In the genomic region with DNA sequence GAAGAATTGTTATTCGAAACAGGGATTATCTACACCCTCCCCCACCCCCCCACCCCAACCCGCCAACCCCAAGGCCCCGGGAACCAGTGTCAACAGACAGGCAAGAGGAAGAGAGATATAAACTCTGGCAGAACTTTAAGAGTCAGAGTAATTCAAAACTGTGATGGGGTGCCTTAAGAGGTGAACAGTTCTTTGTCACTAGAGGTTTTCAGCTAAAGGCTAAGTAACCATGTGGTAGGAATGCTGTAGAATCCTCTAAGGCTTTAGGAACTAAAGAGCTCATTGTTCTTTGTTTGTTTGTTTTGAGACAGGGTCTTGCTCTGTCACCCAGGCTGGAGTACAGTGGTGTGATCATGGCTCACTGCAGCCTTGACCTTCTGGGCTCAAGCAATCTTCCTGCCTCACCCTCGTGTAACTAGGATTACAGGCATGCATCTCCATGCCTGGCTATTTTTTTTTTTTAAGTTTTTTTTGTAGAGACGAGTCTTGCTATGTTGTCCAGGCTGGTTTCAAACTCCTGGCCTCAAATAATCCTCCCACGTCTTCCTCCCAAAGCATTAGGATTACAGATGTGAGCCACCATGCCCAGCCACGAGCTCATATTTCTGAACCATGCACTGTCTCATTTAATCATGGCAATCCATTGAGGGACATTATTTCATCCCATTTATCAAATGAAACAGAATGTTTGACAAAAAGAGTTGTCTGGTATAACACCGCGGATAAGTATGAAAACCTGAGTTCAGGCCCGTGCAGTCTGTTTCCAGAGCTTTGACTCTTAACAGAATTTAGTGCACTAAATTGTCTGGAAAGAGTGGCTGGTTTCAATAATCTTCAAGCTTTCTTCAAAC, we compare ENCODE assay signal across 24 cellular contexts. TPM values are rescaled to one million over a fixed set of nuclear protein-coding genes. Genes with fewer than 3 reads are reported as not detected.
DNase-seq lines count a peak whose midpoint lies in the region; ATAC-seq and TF ChIP-seq lines count a peak whose summit lies in the region.
"Had no signal": no experiment of that assay in that cellular context is flagged by ENCODE, and none has a peak within 500 bp of the region (broad histone marks: within the 10 kb centered on the region; RNA-seq: fewer than 3 reads in every experiment).

No MANE protein-coding gene starts in this region.

- H3K27me3 Mint-ChIP-seq in neural progenitor cell (ENCODE audit: insufficient read depth, low read depth), result no peaks in the 10 kb centered on the region

- H3K79me2 ChIP-seq in neural progenitor cell (ENCODE audit: low read depth), result no peaks in the 10 kb centered on the region

- H3K4me1 ChIP-seq in neural progenitor cell, result peaks cover 20% of the 10 kb centered on the region
- H3K4me1 ChIP-seq: esophagus squamous epithelium had no signal

- H3K4me3 Mint-ChIP-seq in neural progenitor cell, result no peak overlapping the region
- H3K4me3 Mint-ChIP-seq: activated B cell treated with CpG ODN at 0.5 μM for 24 hours; activated naive CD8-positive, alpha-beta T cell treated with anti-CD3 and anti-CD28 coated beads, Interleukin-2, amount 50 U/mL, for 24 hours; CD4-positive, CD25-positive, alpha-beta regulatory T cell; naive thymus-derived CD4-positive, alpha-beta T cell had no signal

- H3K27ac Mint-ChIP-seq in neural progenitor cell, result no peak overlapping the region
- H3K27ac Mint-ChIP-seq: activated B cell treated with CpG ODN at 0.5 μM for 24 hours; activated naive CD8-positive, alpha-beta T cell treated with anti-CD3 and anti-CD28 coated beads, Interleukin-2, amount 50 U/mL, for 24 hours; CD4-positive, CD25-positive, alpha-beta regulatory T cell; naive thymus-derived CD4-positive, alpha-beta T cell had no signal

- no peaks in the 10 kb centered on the region for H3K9me3 ChIP-seq in neural progenitor cell (ENCODE audit: low read depth)
- H3K9me3 ChIP-seq: esophagus squamous epithelium, gastroesophageal sphincter, ovary had no signal

- H3K27me3 ChIP-seq in neural progenitor cell, result no peaks in the 10 kb centered on the region
- H3K27me3 ChIP-seq: brain microvascular endothelial cell, esophagus squamous epithelium, gastroesophageal sphincter, ovary had no signal

- peak overlapping the region; percentile 41 for H3K4me2 ChIP-seq in neural progenitor cell

- no peak overlapping the region for H3K4me3 ChIP-seq in neural progenitor cell
- H3K4me3 ChIP-seq: esophagus squamous epithelium, gastroesophageal sphincter, ovary had no signal

- H2AFZ ChIP-seq in neural progenitor cell (replicated peaks), result no peak overlapping the region

- H3K27ac ChIP-seq in neural progenitor cell, result no peak overlapping the region
- H3K27ac ChIP-seq: brain microvascular endothelial cell, esophagus squamous epithelium had no signal

- peak; percentile 12 for DNase-seq in Caki2 (ENCODE audit: low read depth)
- DNase-seq in HuH-7 (ENCODE audit: low spot score), result peak; percentile 45
- DNase-seq in epidermal melanocyte (ENCODE audit: insufficient read length, low spot score), result peak; percentile 24
- DNase-seq in neural progenitor cell (ENCODE audit: low spot score), result peak; percentile 54
- no peak for DNase-seq in NCI-H2107 (lab: John Stamatoyannopoulos, UW)
- DNase-seq in OCI-M1 (lab: John Stamatoyannopoulos, UW), result no peak
- DNase-seq: activated B cell treated with CpG ODN at 0.5 μM for 24 hours; activated CD4-positive, alpha-beta T cell treated with anti-CD3 and anti-CD28 coated beads, Interleukin-2, amount 50 U/mL, for 48 hours; activated gamma-delta T cell; activated naive CD8-positive, alpha-beta T cell treated with anti-CD3 and anti-CD28 coated beads, Interleukin-2, amount 50 U/mL, for 24 hours; brain microvascular endothelial cell; CD4-positive, CD25-positive, alpha-beta regulatory T cell; DMS153; effector memory CD4-positive, alpha-beta T cell; esophagus squamous epithelium; GDM1; naive thymus-derived CD4-positive, alpha-beta T cell; NCI-H1417; NCI-H524; ovary had no signal

- H3K9ac ChIP-seq in neural progenitor cell, result no peak overlapping the region

- TF ChIP-seq CTCF in neural progenitor cell (IDR thresholded peaks at IDR 0.05), result no peak

- H3K36me3 ChIP-seq in neural progenitor cell, result no peaks in the 10 kb centered on the region
- H3K36me3 ChIP-seq: brain microvascular endothelial cell, esophagus squamous epithelium, gastroesophageal sphincter, ovary had no signal

- H3K9me3 Mint-ChIP-seq in neural progenitor cell, result peaks cover 6% of the 10 kb centered on the region
- H3K9me3 Mint-ChIP-seq: activated B cell treated with CpG ODN at 0.5 μM for 24 hours; activated naive CD8-positive, alpha-beta T cell treated with anti-CD3 and anti-CD28 coated beads, Interleukin-2, amount 50 U/mL, for 24 hours had no signal

- no peaks in the 10 kb centered on the region for H4K20me1 ChIP-seq in neural progenitor cell (ENCODE audit: low read depth)

- in situ Hi-C loops in Caki2 (cut with HindIII; ENCODE audit: low pct_unique_long_range_greater_than_20kb, low sequenced_read_pairs), result no loop called here

- H3K36me3 Mint-ChIP-seq in neural progenitor cell, result no peaks in the 10 kb centered on the region
- H3K36me3 Mint-ChIP-seq: CD4-positive, CD25-positive, alpha-beta regulatory T cell; naive thymus-derived CD4-positive, alpha-beta T cell had no signal

- ATAC-seq in GM19395 (IDR thresholded peaks at IDR 0.05; ENCODE audit: unreplicated experiment) (no peak), HG03565 (IDR thresholded peaks at IDR 0.05; ENCODE audit: unreplicated experiment) (no peak)
- ATAC-seq: activated naive CD8-positive, alpha-beta T cell treated with anti-CD3 and anti-CD28 coated beads, Interleukin-2, amount 50 U/mL, for 24 hours; gastroesophageal sphincter; naive thymus-derived CD4-positive, alpha-beta T cell; SK-N-SH treated with all-trans-retinoic acid at 6 μM for 48 hours had no signal

- peaks cover 15% of the 10 kb centered on the region for H3F3A ChIP-seq in neural progenitor cell (ENCODE audit: low read depth)

- H3K4me1 Mint-ChIP-seq in neural progenitor cell, result peaks cover 16% of the 10 kb centered on the region
- H3K4me1 Mint-ChIP-seq: activated B cell treated with CpG ODN at 0.5 μM for 24 hours; activated naive CD8-positive, alpha-beta T cell treated with anti-CD3 and anti-CD28 coated beads, Interleukin-2, amount 50 U/mL, for 24 hours; naive thymus-derived CD4-positive, alpha-beta T cell had no signal

RNA-seq across cellular contexts. Expression of a gene that starts 20.8 kb away (rescaled TPM):
- 5.4 and 5.8 TPM in 2 replicates for total RNA-seq in Caki2 (2014; rRNA removed; shearing (Covaris generic); ENCODE audit: low replicate concordance)
- total RNA-seq in neural progenitor cell (ENCODE audit: low replicate concordance), result 1.8 and 2.4 TPM in 2 replicates
- total RNA-seq: activated B cell treated with CpG ODN at 0.5 μM for 24 hours; CD4-positive, CD25-positive, alpha-beta regulatory T cell had no signal

Comparison
In these comparisons a context has a peak if more than half of its experiments do, and no peak if none do; other contexts are left out.
1. DNase-seq: peak in Caki2 (single experiment), HuH-7 (single experiment), epidermal melanocyte (single experiment) and neural progenitor cell (single experiment); none in NCI-H2107 (single experiment) and OCI-M1 (single experiment).